In the genomic region with DNA sequence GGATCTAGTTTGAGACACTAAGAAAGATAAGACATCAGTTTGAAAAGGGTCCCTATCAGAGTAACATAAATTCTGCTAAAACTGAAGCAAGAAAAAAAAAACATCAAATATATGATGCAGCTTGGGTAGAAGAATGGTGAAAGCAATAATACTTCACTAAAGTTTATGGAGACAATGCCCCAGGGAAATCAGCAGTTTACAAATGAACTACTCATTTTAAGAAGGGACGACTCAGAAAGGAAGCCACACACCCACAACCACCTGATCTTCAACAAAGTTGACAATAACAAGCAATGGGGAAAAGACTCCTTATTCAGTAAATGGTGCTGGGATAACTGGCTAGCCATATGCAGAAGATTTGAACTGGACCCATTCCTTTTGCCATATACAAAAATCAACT, we compare ENCODE assay signal across 23 cellular contexts.
DNase-seq lines count a peak whose midpoint lies in the region; ATAC-seq, FAIRE-seq and TF ChIP-seq lines count a peak whose summit lies in the region.
"Had no signal": no experiment of that assay in that cellular context is flagged by ENCODE, and none has a peak within 500 bp of the region (broad histone marks: within the 10 kb centered on the region; RNA-seq: fewer than 3 reads in every experiment).

No MANE protein-coding gene starts in this region.

- no peak overlapping the region for H3K9ac ChIP-seq in mammary epithelial cell (ENCODE audit: insufficient read depth, low read length)

- 12% methylated on average over 1 of the region's 1 CpG for WGBS in mammary epithelial cell (ENCODE audit: low coverage, missing lambda C conversion rate)
- WGBS in pancreas, 2 donors, result 33 to 40% methylated on average over 1 of the region's 1 CpG

- H3K4me1 ChIP-seq in mammary epithelial cell (ENCODE audit: insufficient read depth, low read length), result no peaks in the 10 kb centered on the region
- H3K4me1 ChIP-seq in breast epithelium, result no peaks in the 10 kb centered on the region
- H3K4me1 ChIP-seq in pancreas, result no peaks in the 10 kb centered on the region
- no peaks in the 10 kb centered on the region for H3K4me1 ChIP-seq in PC-9 (replicated peaks; ENCODE audit: insufficient read depth)
- H3K4me1 ChIP-seq: colonic mucosa, testis had no signal

- H3K4me3 Mint-ChIP-seq in T-helper 2 cell treated with Interferon-gamma antibody and Interleukin-4, amounts not matched to agents 5 μg/mL and 100 μg/mL, for 36 hours, result no peak overlapping the region
- H3K4me3 Mint-ChIP-seq: activated CD4-positive, alpha-beta memory T cell treated with anti-CD3 and anti-CD28 coated beads for 36 hours; activated naive CD4-positive, alpha-beta T cell treated with anti-CD3 and anti-CD28 coated beads, Interleukin-2, amount 50 U/mL, for 24 hours; activated T-cell treated with anti-CD3 and anti-CD28 coated beads, Interleukin-2, amount 50 U/mL, for 4 hours; nephron had no signal

- TF ChIP-seq CTCF in mammary epithelial cell (conservative IDR thresholded peaks at IDR 0.05 in 1 of 2, IDR thresholded peaks at IDR 0.05 in 1 of 2; ENCODE audit: extremely low read depth in 1 of 2, insufficient read depth in 1 of 2, low read depth in 1 of 2, low read length in 2 of 2), result no peak
- TF ChIP-seq CTCF in breast epithelium (IDR thresholded peaks at IDR 0.05), result no peak
- no peak for TF ChIP-seq CTCF in pancreas (IDR thresholded peaks at IDR 0.05)
- TF ChIP-seq CTCF in PC-9 (conservative IDR thresholded peaks at IDR 0.05), result no peak

- DNase-seq in mammary epithelial cell (peak; percentile 8), breast epithelium (ENCODE audit: low spot score in 2 of 2) (no peak), pancreas (no peak), PC-9 (no peak)
- peak; percentile 9 for DNase-seq in T-helper 2 cell treated with Interferon-gamma antibody and Interleukin-4, amounts not matched to agents 5 μg/mL and 100 μg/mL, for 36 hours (ENCODE audit: low spot score)
- DNase-seq: 8988T; activated CD4-positive, alpha-beta memory T cell treated with anti-CD3 and anti-CD28 coated beads for 36 hours; activated T-cell treated with anti-CD3 and anti-CD28 coated beads, Interleukin-2, amount 50 U/mL, for 4 hours; C1 segment of cervical spinal cord; colonic mucosa; GDM1; left cardiac atrium; NCI-H1694 treated with DMSO at 0.1 percent for 48 hours; NCI-H510A treated with DMSO at 0.1 percent for 48 hours; SHP77 treated with DMSO at 0.1 percent for 48 hours; testis; WERI-Rb-1 had no signal

- ATAC-seq in HG03039 (IDR thresholded peaks at IDR 0.05; ENCODE audit: unreplicated experiment) (peak; percentile 90), HG03159 (IDR thresholded peaks at IDR 0.05; ENCODE audit: unreplicated experiment) (no peak), HG03342 (IDR thresholded peaks at IDR 0.05; ENCODE audit: unreplicated experiment) (no peak), pancreas (no peak)
- ATAC-seq: activated T-cell treated with anti-CD3 and anti-CD28 coated beads, Interleukin-2, amount 50 U/mL, for 4 hours; left cardiac atrium had no signal

- no peak overlapping the region for H2AFZ ChIP-seq in mammary epithelial cell (ENCODE audit: low read depth, low read length)
- H2AFZ ChIP-seq in PC-9, result no peak overlapping the region

- H3K9me3 ChIP-seq in mammary epithelial cell (replicated peaks; ENCODE audit: insufficient read depth, low read length) (no peaks in the 10 kb centered on the region), breast epithelium (no peaks in the 10 kb centered on the region), pancreas (no peaks in the 10 kb centered on the region), PC-9 (ENCODE audit: insufficient read depth, low read depth) (no peaks in the 10 kb centered on the region)
- H3K9me3 ChIP-seq: colonic mucosa, testis had no signal

- CTCF ChIA-PET in mammary epithelial cell (lab: Charles Lee; ENCODE audit: low non-redundant PET) (no interaction called here), PC-9 (lab: Charles Lee) (no interaction called here)

- H3K27me3 ChIP-seq in mammary epithelial cell (ENCODE audit: insufficient read depth, low read length) (no peaks in the 10 kb centered on the region), breast epithelium (no peaks in the 10 kb centered on the region), pancreas (no peaks in the 10 kb centered on the region), PC-9 (ENCODE audit: insufficient read depth, low read depth) (no peaks in the 10 kb centered on the region)
- H3K27me3 ChIP-seq: colonic mucosa, testis had no signal

- H3K27ac ChIP-seq in mammary epithelial cell (ENCODE audit: insufficient read depth, low read depth, low read length) (no peak overlapping the region), breast epithelium (no peak overlapping the region), pancreas (no peak overlapping the region), PC-9 (no peak overlapping the region)
- H3K27ac ChIP-seq: colonic mucosa, testis, WERI-Rb-1 had no signal

- no peaks in the 10 kb centered on the region for H3F3A ChIP-seq in PC-9 (ENCODE audit: insufficient read depth, low read depth)

- H3K4me2 ChIP-seq in mammary epithelial cell (ENCODE audit: insufficient read depth, low read depth, low read length) (no peak overlapping the region), PC-9 (no peak overlapping the region)

- FAIRE-seq in pancreas (lab: Jason Lieb, UNC), result no peak
- FAIRE-seq: frontal cortex had no signal

- in situ Hi-C loops in mammary epithelial cell (cut with MboI; ENCODE audit: low sequenced_read_pairs in 2 of 2), result no loop called here

- H3K27me3 Mint-ChIP-seq in T-helper 2 cell treated with Interferon-gamma antibody and Interleukin-4, amounts not matched to agents 5 μg/mL and 100 μg/mL, for 36 hours (ENCODE audit: low read depth), result peaks cover 6% of the 10 kb centered on the region
- H3K27me3 Mint-ChIP-seq: activated naive CD4-positive, alpha-beta T cell treated with anti-CD3 and anti-CD28 coated beads, Interleukin-2, amount 50 U/mL, for 24 hours had no signal

- POLR2A ChIA-PET in PC-9 (lab: Charles Lee; ENCODE audit: unreplicated experiment), result no interaction called here

- H3K36me3 Mint-ChIP-seq in T-helper 2 cell treated with Interferon-gamma antibody and Interleukin-4, amounts not matched to agents 5 μg/mL and 100 μg/mL, for 36 hours (ENCODE audit: low read depth), result peaks cover 1% of the 10 kb centered on the region
- H3K36me3 Mint-ChIP-seq: activated CD4-positive, alpha-beta memory T cell treated with anti-CD3 and anti-CD28 coated beads for 36 hours; activated naive CD4-positive, alpha-beta T cell treated with anti-CD3 and anti-CD28 coated beads, Interleukin-2, amount 50 U/mL, for 24 hours had no signal

- no peak for TF ChIP-seq POLR2A in breast epithelium (IDR thresholded peaks at IDR 0.05)

- no peak overlapping the region for H3K4me3 ChIP-seq in mammary epithelial cell (replicated peaks in 1 of 3; ENCODE audit: insufficient read depth in 1 of 3, low read depth in 2 of 3, low read length in 3 of 3)
- no peak overlapping the region for H3K4me3 ChIP-seq in breast epithelium
- no peak overlapping the region for H3K4me3 ChIP-seq in pancreas
- H3K4me3 ChIP-seq in PC-9, result no peak overlapping the region
- H3K4me3 ChIP-seq: colonic mucosa, testis had no signal

- H4K20me1 ChIP-seq in mammary epithelial cell (ENCODE audit: insufficient read depth, low read length) (no peaks in the 10 kb centered on the region), PC-9 (ENCODE audit: insufficient read depth) (no peaks in the 10 kb centered on the region)

- intact Hi-C loops in mammary epithelial cell (cut with micrococcal nuclease), result no loop called here
- intact Hi-C loops in breast epithelium (cut with DNase I; ENCODE audit: low total_unique reads), result no loop called here
- intact Hi-C loops in pancreas (cut with DNase I), result no loop called here
- intact Hi-C loops in PC-9 (cut with micrococcal nuclease; ENCODE audit: unreplicated experiment), result no loop called here

- dilution Hi-C loops in mammary epithelial cell (cut with HindIII; ENCODE audit: low sequenced_read_pairs), result no loop called here

- H3K79me2 ChIP-seq in mammary epithelial cell (ENCODE audit: insufficient read depth, low read length), result no peaks in the 10 kb centered on the region
- H3K79me2 ChIP-seq in PC-9 (ENCODE audit: low read depth), result no peaks in the 10 kb centered on the region

- no peak overlapping the region for H3K27ac Mint-ChIP-seq in T-helper 2 cell treated with Interferon-gamma antibody and Interleukin-4, amounts not matched to agents 5 μg/mL and 100 μg/mL, for 36 hours
- H3K27ac Mint-ChIP-seq: activated CD4-positive, alpha-beta memory T cell treated with anti-CD3 and anti-CD28 coated beads for 36 hours; activated naive CD4-positive, alpha-beta T cell treated with anti-CD3 and anti-CD28 coated beads, Interleukin-2, amount 50 U/mL, for 24 hours; nephron had no signal

- H3K9me2 ChIP-seq in PC-9 (ENCODE audit: insufficient read depth), result no peaks in the 10 kb centered on the region

- peaks cover 3% of the 10 kb centered on the region for H3K9me3 Mint-ChIP-seq in T-helper 2 cell treated with Interferon-gamma antibody and Interleukin-4, amounts not matched to agents 5 μg/mL and 100 μg/mL, for 36 hours
- H3K9me3 Mint-ChIP-seq: activated CD4-positive, alpha-beta memory T cell treated with anti-CD3 and anti-CD28 coated beads for 36 hours; activated T-cell treated with anti-CD3 and anti-CD28 coated beads, Interleukin-2, amount 50 U/mL, for 4 hours had no signal

- H3K4me1 Mint-ChIP-seq in T-helper 2 cell treated with Interferon-gamma antibody and Interleukin-4, amounts not matched to agents 5 μg/mL and 100 μg/mL, for 36 hours (ENCODE audit: low read depth), result peaks cover 10% of the 10 kb centered on the region
- H3K4me1 Mint-ChIP-seq: activated naive CD4-positive, alpha-beta T cell treated with anti-CD3 and anti-CD28 coated beads, Interleukin-2, amount 50 U/mL, for 24 hours; nephron had no signal

- BruUV-seq in mammary epithelial cell (replicated peaks; lab: Mats Ljungman, UMichigan) (no TSS peak), PC-9 (replicated peaks; lab: Mats Ljungman, UMichigan) (no TSS peak)

- H3K36me3 ChIP-seq in mammary epithelial cell (ENCODE audit: insufficient read depth, low read length) (no peaks in the 10 kb centered on the region), breast epithelium (no peaks in the 10 kb centered on the region), pancreas (no peaks in the 10 kb centered on the region), PC-9 (ENCODE audit: low read depth) (no peaks in the 10 kb centered on the region)
- H3K36me3 ChIP-seq: colonic mucosa, WERI-Rb-1 had no signal

Comparison
In these comparisons a context has a peak if more than half of its experiments do, and no peak if none do; other contexts are left out.
1. DNase-seq: peak in mammary epithelial cell (single experiment) and T-helper 2 cell treated with Interferon-gamma antibody and Interleukin-4, amounts not matched to agents 5 μg/mL and 100 μg/mL, for 36 hours (single experiment); none in breast epithelium (0 of 2), pancreas (0 of 6) and PC-9 (0 of 2).